14 cellular contexts compared by ENCODE assay signal in the genomic region with DNA sequence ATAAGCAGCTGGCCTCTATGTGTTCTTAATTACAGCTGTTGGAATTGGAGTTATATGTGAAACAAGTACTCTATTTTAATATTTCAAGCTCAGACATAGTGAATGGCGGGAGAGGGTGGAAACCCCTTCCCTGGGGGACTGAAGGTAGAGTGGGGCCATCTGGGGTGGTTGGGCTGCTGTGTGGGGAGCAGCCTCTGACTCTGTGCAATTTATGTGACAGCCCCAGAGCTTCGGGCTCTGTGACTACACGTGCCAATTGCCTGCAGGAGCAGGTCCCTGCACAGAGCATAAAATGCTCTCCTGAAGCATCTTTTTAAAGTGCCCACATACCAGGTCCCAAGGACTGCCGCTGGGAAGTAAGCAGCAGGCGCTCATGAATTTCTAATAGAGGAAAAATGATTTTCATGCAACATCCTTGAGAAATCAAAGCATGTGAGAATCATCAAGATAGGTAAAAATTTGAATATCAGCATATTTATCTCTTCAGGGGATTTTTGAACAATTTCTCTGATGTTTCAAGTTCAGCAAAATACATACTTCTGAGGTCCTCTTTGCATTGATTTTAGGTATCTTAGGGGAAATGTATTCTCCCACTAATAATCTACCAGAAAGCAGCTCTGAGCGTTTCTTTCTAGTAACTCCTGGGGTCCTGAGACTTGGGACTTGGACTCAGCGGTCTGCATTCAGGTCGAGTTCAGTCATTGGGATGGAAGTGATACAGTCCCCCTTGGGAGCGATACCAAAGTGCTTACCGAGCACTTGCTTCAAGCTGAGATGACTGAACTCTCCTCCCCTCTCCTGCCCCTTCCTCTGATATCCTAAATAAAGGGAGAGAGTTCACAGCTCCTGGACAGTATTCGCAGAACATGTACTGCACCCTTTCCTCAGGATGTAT. TPM values are rescaled to one million over a fixed set of nuclear protein-coding genes. Genes with fewer than 3 reads are reported as not detected.
DNase-seq lines count a peak whose midpoint lies in the region; TF ChIP-seq lines count a peak whose summit lies in the region.
"Had no signal": no experiment of that assay in that cellular context is flagged by ENCODE, and none has a peak within 500 bp of the region (broad histone marks: within the 10 kb centered on the region; RNA-seq: fewer than 3 reads in every experiment).

No MANE protein-coding gene starts in this region.

- no peaks in the 10 kb centered on the region for H3K79me2 ChIP-seq in mammary epithelial cell (ENCODE audit: insufficient read depth, low read length)

- no TSS peak for BruUV-seq in mammary epithelial cell (replicated peaks; lab: Mats Ljungman, UMichigan)

- H3K36me3 Mint-ChIP-seq in mesothelial cell of epicardium, result no peaks in the 10 kb centered on the region

- no peaks in the 10 kb centered on the region for H4K20me1 ChIP-seq in mammary epithelial cell (ENCODE audit: insufficient read depth, low read length)

- H3K27me3 ChIP-seq in mammary epithelial cell (ENCODE audit: insufficient read depth, low read length), result no peaks in the 10 kb centered on the region
- H3K27me3 ChIP-seq: MG63 had no signal

- peak overlapping the region; percentile 72 for H3K27ac Mint-ChIP-seq in mesothelial cell of epicardium
- H3K27ac Mint-ChIP-seq: activated CD4-positive, alpha-beta T cell treated with anti-CD3 and anti-CD28 coated beads for 36 hours had no signal

- peak; percentile 42 for DNase-seq in DMS 273 (lab: John Stamatoyannopoulos, UW; ENCODE audit: unreplicated experiment)
- DNase-seq in DMS 273 treated with DMSO at 0.1 percent for 48 hours (lab: John Stamatoyannopoulos, UW), result no peak
- peak; percentile 25 for DNase-seq in mammary epithelial cell
- DNase-seq in mesothelial cell of epicardium (ENCODE audit: low spot score in 2 of 2, unreplicated experiment in 2 of 2), result no peak
- DNase-seq in hepatic stellate cell (ENCODE audit: low spot score), result no peak
- no peak for DNase-seq in HT-29 (ENCODE audit: low spot score)
- no peak for DNase-seq in GM20000 (ENCODE audit: low spot score)
- DNase-seq: activated CD4-positive, alpha-beta T cell treated with anti-CD3 and anti-CD28 coated beads for 36 hours; activated naive CD8-positive, alpha-beta T cell treated with anti-CD3 and anti-CD28 coated beads, Interleukin-2, amount 50 U/mL, for 24 hours; activated T-cell treated with anti-CD3 and anti-CD28 coated beads, Interleukin-2, amount 50 U/mL, for 1 hour had no signal

- H3K9ac ChIP-seq in mammary epithelial cell (ENCODE audit: insufficient read depth, low read length), result peak overlapping the region; percentile 78

- dilution Hi-C loops in mammary epithelial cell (cut with HindIII; ENCODE audit: low sequenced_read_pairs), result no loop called here

- WGBS in mammary epithelial cell (ENCODE audit: low coverage, missing lambda C conversion rate), result 63% methylated on average over 10 of the region's 11 CpGs

- CTCF ChIA-PET in mammary epithelial cell (lab: Charles Lee; ENCODE audit: low non-redundant PET), result no interaction called here

- no peak overlapping the region for H3K4me3 ChIP-seq in mammary epithelial cell (replicated peaks in 1 of 3; ENCODE audit: insufficient read depth in 1 of 3, low read depth in 2 of 3, low read length in 3 of 3)

- in situ Hi-C loops in mammary epithelial cell (cut with MboI; ENCODE audit: low sequenced_read_pairs in 2 of 2), result no loop called here

- H3K9me3 Mint-ChIP-seq in mesothelial cell of epicardium, result peaks cover 7% of the 10 kb centered on the region
- H3K9me3 Mint-ChIP-seq: activated naive CD8-positive, alpha-beta T cell treated with anti-CD3 and anti-CD28 coated beads, Interleukin-2, amount 50 U/mL, for 24 hours had no signal

- H3K9me3 ChIP-seq in mammary epithelial cell (replicated peaks; ENCODE audit: insufficient read depth, low read length), result no peaks in the 10 kb centered on the region
- H3K9me3 ChIP-seq: MG63 had no signal

- no peaks in the 10 kb centered on the region for H3K36me3 ChIP-seq in mammary epithelial cell (ENCODE audit: insufficient read depth, low read length)
- H3K36me3 ChIP-seq: MG63 had no signal

- H3K4me1 Mint-ChIP-seq in mesothelial cell of epicardium, result peaks cover 33% of the 10 kb centered on the region
- H3K4me1 Mint-ChIP-seq: activated CD4-positive, alpha-beta T cell treated with anti-CD3 and anti-CD28 coated beads for 36 hours; activated naive CD8-positive, alpha-beta T cell treated with anti-CD3 and anti-CD28 coated beads, Interleukin-2, amount 50 U/mL, for 24 hours had no signal

- TF ChIP-seq CTCF in mammary epithelial cell (conservative IDR thresholded peaks at IDR 0.05 in 1 of 2, IDR thresholded peaks at IDR 0.05 in 1 of 2; ENCODE audit: extremely low read depth in 1 of 2, insufficient read depth in 1 of 2, low read depth in 1 of 2, low read length in 2 of 2) (no peak), mesothelial cell of epicardium (IDR thresholded peaks at IDR 0.05; ENCODE audit: unreplicated experiment) (no peak), GM20000 (IDR thresholded peaks at IDR 0.05; ENCODE audit: extremely low read depth, missing control alignments) (no peak)

- peak overlapping the region; percentile 99 for H3K27ac ChIP-seq in mammary epithelial cell (ENCODE audit: insufficient read depth, low read depth, low read length)
- peak overlapping the region; percentile 40 for H3K27ac ChIP-seq in temporal lobe (ENCODE audit: low read depth, low read length)
- H3K27ac ChIP-seq: 22Rv1 had no signal

- H3K4me3 Mint-ChIP-seq in mesothelial cell of epicardium, result no peak overlapping the region
- H3K4me3 Mint-ChIP-seq: activated CD4-positive, alpha-beta T cell treated with anti-CD3 and anti-CD28 coated beads for 36 hours; activated naive CD8-positive, alpha-beta T cell treated with anti-CD3 and anti-CD28 coated beads, Interleukin-2, amount 50 U/mL, for 24 hours had no signal

- H3K4me2 ChIP-seq in mammary epithelial cell (ENCODE audit: insufficient read depth, low read depth, low read length), result peak overlapping the region; percentile 54

- H3K27me3 Mint-ChIP-seq in mesothelial cell of epicardium (ENCODE audit: low read depth), result no peaks in the 10 kb centered on the region
- H3K27me3 Mint-ChIP-seq: activated CD4-positive, alpha-beta T cell treated with anti-CD3 and anti-CD28 coated beads for 36 hours had no signal

- intact Hi-C loops in mammary epithelial cell (cut with micrococcal nuclease), result loop anchor here (1.0 to 2.0 kb wide), 3 partner anchors 17 to 83 kb away; no protein-coding TSS in a partner anchor

- H3K4me1 ChIP-seq in mammary epithelial cell (ENCODE audit: insufficient read depth, low read length), result peaks cover 41% of the 10 kb centered on the region

- no peak overlapping the region for H2AFZ ChIP-seq in mammary epithelial cell (ENCODE audit: low read depth, low read length)

RNA-seq across cellular contexts. Expression of a gene that starts 40.0 kb away (rescaled TPM):
- 1 to 10 TPM in 1 of 2 donors, under 1 TPM in 1; 0.28 to 2.7 TPM for total RNA-seq in mammary epithelial cell
- polyA plus RNA-seq in mammary epithelial cell, result 0.39 TPM
- polyA minus RNA-seq in mammary epithelial cell, result not detected
- total RNA-seq in mesothelial cell of epicardium, result 0.60 to 1.3 TPM (median 1.1 TPM) in 3 replicates
- total RNA-seq in temporal lobe, result 0.74 TPM
- not detected in 2 replicates for total RNA-seq in HT-29 (2014; rRNA removed; shearing (Covaris generic))
- total RNA-seq: H4 had no signal

Comparison
In these comparisons a context has a peak if more than half of its experiments do, and no peak if none do; other contexts are left out.
1. DNase-seq: peak in DMS 273 (single experiment) and mammary epithelial cell (single experiment); none in DMS 273 treated with DMSO at 0.1 percent for 48 hours (single experiment), mesothelial cell of epicardium (0 of 2), hepatic stellate cell (single experiment), HT-29 (single experiment) and GM20000 (single experiment).